9 cellular contexts compared by ENCODE assay signal in the genomic region with DNA sequence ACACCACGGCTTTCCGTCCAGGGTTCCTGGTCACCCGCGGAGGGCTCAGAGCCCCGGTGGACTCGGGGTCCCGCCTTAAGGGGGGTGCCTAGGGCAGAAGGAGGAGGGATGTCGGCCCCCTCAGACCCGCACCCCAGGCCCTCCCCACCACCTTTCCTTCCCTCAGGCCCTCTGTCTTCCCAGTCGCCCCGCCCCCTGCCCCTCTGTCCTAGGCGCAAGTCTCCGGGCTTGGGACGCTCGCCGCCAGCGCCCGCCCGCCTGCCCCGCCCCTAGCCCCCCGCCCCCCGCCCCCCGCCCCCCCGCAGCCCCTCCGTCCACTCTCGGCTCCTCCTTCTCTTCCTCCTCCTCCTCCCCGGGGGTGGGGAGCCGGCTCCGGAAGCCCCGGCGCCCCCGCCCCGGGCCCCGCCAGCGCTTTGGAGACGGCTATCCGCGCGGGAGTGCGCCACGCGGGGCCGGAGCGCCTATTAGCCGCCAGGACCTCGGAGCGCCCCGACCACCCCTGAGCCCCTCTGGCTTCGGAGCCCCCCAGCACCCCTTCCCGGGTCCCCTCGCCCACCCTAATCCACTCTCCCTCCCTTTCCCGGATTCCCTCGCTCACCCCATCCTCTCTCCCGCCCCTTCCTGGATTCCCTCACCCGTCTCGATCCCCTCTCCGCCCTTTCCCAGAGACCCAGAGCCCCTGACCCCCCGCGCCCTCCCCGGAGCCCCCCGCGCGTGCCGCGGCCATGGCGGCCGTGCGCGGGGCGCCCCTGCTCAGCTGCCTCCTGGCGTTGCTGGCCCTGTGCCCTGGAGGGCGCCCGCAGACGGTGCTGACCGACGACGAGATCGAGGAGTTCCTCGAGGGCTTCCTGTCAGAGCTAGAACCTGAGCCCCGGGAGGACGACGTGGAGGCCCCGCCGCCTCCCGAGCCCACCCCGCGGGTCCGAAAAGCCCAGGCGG. TPM values are rescaled to one million over a fixed set of nuclear protein-coding genes. Genes with fewer than 3 reads are reported as not detected.
DNase-seq lines count a peak whose midpoint lies in the region; ATAC-seq and TF ChIP-seq lines count a peak whose summit lies in the region.
"Had no signal": no experiment of that assay in that cellular context is flagged by ENCODE, and none has a peak within 500 bp of the region (broad histone marks: within the 10 kb centered on the region; RNA-seq: fewer than 3 reads in every experiment).

A gene (plus strand): TSS at position 405 of the 939 bp plus-strand sequence. CDS start 321 bp downstream, at position 726.

- peak within 1 kb of the TSS; percentile 70 to 85 (median 79) for H3K4me3 Mint-ChIP-seq in IgD-negative memory B cell
- H3K4me3 Mint-ChIP-seq: dendritic cell treated with granulocyte-macrophage colony-stimulating factor and Interleukin-4, amounts not matched to agents 40 ng/mL and 50 ng/mL, for 4 days had no signal

- peaks cover 9 to 18% (median 11%) of the 10 kb centered on the region in 3 donors for H3K4me1 Mint-ChIP-seq in IgD-negative memory B cell

- H3K27me3 Mint-ChIP-seq in IgD-negative memory B cell = peaks cover 12% of the 10 kb centered on the region

- H3K9me3 Mint-ChIP-seq in IgD-negative memory B cell = no peaks in the 10 kb centered on the region
- H3K9me3 Mint-ChIP-seq: dendritic cell treated with granulocyte-macrophage colony-stimulating factor and Interleukin-4, amounts not matched to agents 40 ng/mL and 50 ng/mL, for 4 days had no signal

- no peaks in the 10 kb centered on the region for H3K79me2 ChIP-seq in Karpas-422 (ENCODE audit: low read length)

- H2AFZ ChIP-seq in Karpas-422 (ENCODE audit: low read length) = no peak within 1 kb of the TSS

- peaks cover 25 to 33% of the 10 kb centered on the region in 2 donors for H3K36me3 ChIP-seq in ascending aorta
- no peaks in the 10 kb centered on the region for H3K36me3 ChIP-seq in iPS-18a (ENCODE audit: control insufficient read depth, low read depth, low read length)
- no peaks in the 10 kb centered on the region for H3K36me3 ChIP-seq in Karpas-422 (ENCODE audit: insufficient read depth, low read length)

- peaks cover 1% of the 10 kb centered on the region for H3K36me3 Mint-ChIP-seq in IgD-negative memory B cell

- H4K20me1 ChIP-seq in Karpas-422 (ENCODE audit: insufficient read depth, low read depth, low read length) = no peaks in the 10 kb centered on the region

- H3K9ac ChIP-seq in iPS-18a (ENCODE audit: low read length) = peak within 1 kb of the TSS; percentile 22
- H3K9ac ChIP-seq in Karpas-422 (ENCODE audit: low read length) = no peak within 1 kb of the TSS

- H3K4me3 ChIP-seq in ascending aorta (peak within 1 kb of the TSS; percentile 63 to 88), iPS-18a (ENCODE audit: low read length) (peak within 1 kb of the TSS; percentile 75), skin epidermis (peak within 1 kb of the TSS; percentile 42 to 60 (median 44)), Karpas-422 (ENCODE audit: low read length) (no peak within 1 kb of the TSS)

- no peak within 1 kb of the TSS for H3K27ac Mint-ChIP-seq in IgD-negative memory B cell
- H3K27ac Mint-ChIP-seq: dendritic cell treated with granulocyte-macrophage colony-stimulating factor and Interleukin-4, amounts not matched to agents 40 ng/mL and 50 ng/mL, for 4 days had no signal

- H3K9me3 ChIP-seq in ascending aorta (no peaks in the 10 kb centered on the region), iPS-18a (ENCODE audit: control insufficient read depth, low read depth, low read length) (no peaks in the 10 kb centered on the region), Karpas-422 (ENCODE audit: low read length) (no peaks in the 10 kb centered on the region)

- no peaks in the 10 kb centered on the region for H3K9me2 ChIP-seq in Karpas-422 (replicated peaks; ENCODE audit: insufficient read depth, low read length)

- no peak within 1 kb of the TSS for H3K4me2 ChIP-seq in Karpas-422 (ENCODE audit: low read depth, low read length, poor library complexity, severe bottlenecking)

- H3K27ac ChIP-seq in ascending aorta = peak within 1 kb of the TSS; percentile 99 to 100
- no peak within 1 kb of the TSS for H3K27ac ChIP-seq in iPS-18a (ENCODE audit: low read length)
- peak within 1 kb of the TSS; percentile 51 to 99 (median 91) for H3K27ac ChIP-seq in skin epidermis
- no peak within 1 kb of the TSS for H3K27ac ChIP-seq in Karpas-422 (ENCODE audit: low read length)

- no peak for ATAC-seq in GM19452 (IDR thresholded peaks at IDR 0.05; ENCODE audit: unreplicated experiment)

- peaks cover 58 to 78% of the 10 kb centered on the region in 2 donors for H3K4me1 ChIP-seq in ascending aorta
- peaks cover 4% of the 10 kb centered on the region for H3K4me1 ChIP-seq in iPS-18a (ENCODE audit: control insufficient read depth, low read depth, low read length)
- H3K4me1 ChIP-seq in Karpas-422 (ENCODE audit: low read length) = peaks cover 23% of the 10 kb centered on the region

- H3K27me3 ChIP-seq in ascending aorta = no peaks in the 10 kb centered on the region
- peaks cover 24% of the 10 kb centered on the region for H3K27me3 ChIP-seq in iPS-18a (ENCODE audit: control insufficient read depth, insufficient read depth, low read length)
- H3K27me3 ChIP-seq in Karpas-422 (ENCODE audit: low read length) = no peaks in the 10 kb centered on the region

- intact Hi-C loops in ascending aorta (cut with DNase I) = loop anchor here (1.0 kb wide), 1 partner anchor 22 kb away; a partner anchor contains a TSS

- TF ChIP-seq CTCF in ascending aorta (IDR thresholded peaks at IDR 0.05) = no peak

- DNase-seq in AG08396 (ENCODE audit: low spot score) = peak; percentile 67
- no peak for DNase-seq in ascending aorta (ENCODE audit: low spot score in 2 of 2)
- DNase-seq in DMS 273 treated with DMSO at 0.1 percent for 48 hours (lab: John Stamatoyannopoulos, UW) = no peak
- no peak for DNase-seq in Karpas-422

RNA-seq across cellular contexts. Expression of the gene that starts here (rescaled TPM):
- 3.7 TPM for polyA plus RNA-seq in IgD-negative memory B cell
- total RNA-seq in ascending aorta = 1,349 TPM
- total RNA-seq in Karpas-422 (2014; rRNA removed; shearing (Covaris generic); ENCODE audit: low replicate concordance) = 5.9 TPM in 1 of 2 replicates, not detected in the other

Comparison
In these comparisons a context has a peak if more than half of its experiments do, and no peak if none do; other contexts are left out.
1. RNA of the gene that starts here (total RNA-seq): 1,349 TPM in ascending aorta (single experiment); 5.9 TPM in Karpas-422; every median in the first group is over 100 times any median in the second.
2. H3K27ac ChIP-seq: peak in ascending aorta (2 of 2) and skin epidermis (21 of 21); none in iPS-18a (single experiment) and Karpas-422 (single experiment).